Comparison of ENCODE assay signal across 8 cellular contexts in the genomic region with DNA sequence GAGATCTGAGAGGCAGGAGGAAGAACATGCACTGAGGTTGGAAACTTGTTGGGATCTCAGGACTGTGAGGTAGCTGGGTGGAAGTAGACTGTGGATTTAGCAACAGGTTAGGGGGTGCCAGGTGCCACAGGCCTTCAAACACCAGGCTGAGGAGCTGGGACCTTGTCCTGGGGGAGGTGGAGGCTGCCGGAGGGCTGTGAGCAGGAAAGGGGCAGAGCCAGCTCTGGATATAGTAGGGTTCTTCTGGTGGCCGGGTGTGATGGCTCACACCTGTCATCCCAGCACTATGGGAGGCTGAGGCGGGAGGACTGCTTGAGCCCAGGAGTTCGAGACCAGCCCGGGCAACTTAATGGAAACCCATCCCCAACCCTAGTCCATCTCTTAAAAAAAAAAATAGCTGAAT. TPM values are rescaled to one million over a fixed set of nuclear protein-coding genes. Genes with fewer than 3 reads are reported as not detected.
DNase-seq lines count a peak whose midpoint lies in the region; ATAC-seq and TF ChIP-seq lines count a peak whose summit lies in the region.

No MANE protein-coding gene starts in this region.

- no peak overlapping the region; the same call in 1 of the 2 replicates for H2AFZ ChIP-seq in GM23248
- H2AFZ ChIP-seq in fibroblast of lung (ENCODE audit: low read length), result no peak overlapping the region

- DNase-seq in GM23248 (no peak), T-cell (no peak), fibroblast of lung (ENCODE audit: low read depth in 2 of 2) (no peak), retinal pigment epithelial cell (ENCODE audit: low read depth) (no peak), SK-N-DZ (ENCODE audit: low spot score) (no peak), DMS114 treated with DMSO at 0.1 percent for 48 hours (lab: John Stamatoyannopoulos, UW; ENCODE audit: unreplicated experiment) (no peak), SHP77 treated with DMSO at 0.1 percent for 48 hours (lab: John Stamatoyannopoulos, UW) (no peak)

- H3K36me3 ChIP-seq in GM23248 (ENCODE audit: low read depth) (peaks cover 4% of the 10 kb centered on the region; the same call in 1 of the 2 replicates), fibroblast of lung (ENCODE audit: control insufficient read depth, insufficient read depth, low read length) (peaks cover 8% of the 10 kb centered on the region)

- H3K4me1 Mint-ChIP-seq in T-cell, result peaks cover 40 to 56% (median 43%) of the 10 kb centered on the region in 3 donors

- H3K27ac ChIP-seq in GM23248 (no peak overlapping the region), fibroblast of lung (ENCODE audit: insufficient read depth, low read length) (no peak overlapping the region)

- POLR2A ChIA-PET in T-cell (lab: Charles Lee), result no interaction called here

- in situ Hi-C loops in GM23248 (cut with MboI), result no loop called here

- H3K9me2 ChIP-seq in GM23248 (ENCODE audit: insufficient read depth), result no peaks in the 10 kb centered on the region

- peaks cover 11% of the 10 kb centered on the region; the same call in 1 of the 2 replicates for H3F3A ChIP-seq in GM23248 (ENCODE audit: insufficient read depth)

- H3K27me3 ChIP-seq in GM23248 (replicated peaks; ENCODE audit: insufficient read depth) (no peaks in the 10 kb centered on the region), fibroblast of lung (ENCODE audit: control insufficient read depth, insufficient read depth, low read length) (no peaks in the 10 kb centered on the region)

- H4K20me1 ChIP-seq in GM23248 (ENCODE audit: insufficient read depth) (no peaks in the 10 kb centered on the region), fibroblast of lung (ENCODE audit: control insufficient read depth, extremely low read depth, insufficient read depth, low read length) (no peaks in the 10 kb centered on the region)

- H3K4me3 Mint-ChIP-seq in T-cell, result peak overlapping the region; percentile 72 to 90 (median 73)

- H3K27me3 Mint-ChIP-seq in T-cell, result no peaks in the 10 kb centered on the region

- CTCF ChIA-PET in T-cell (lab: Charles Lee), result interaction anchor here in 1 of 2 donors (0.5 to 0.6 kb wide), 2 partner anchors 338 to 1224 kb away, joined by 3 to 4 read pairs; no protein-coding TSS in a partner anchor

- WGBS in GM23248 (ENCODE audit: low coverage in 1 of 2, low lambda C conversion rate in 2 of 2, missing lambda C conversion rate in 2 of 2), 2 experiments, result 93 to 94% methylated on average over 5 of the region's 5 CpGs

- H3K4me3 ChIP-seq in GM23248 (no peak overlapping the region; the same call in 1 of the 2 replicates), fibroblast of lung (replicated peaks in 1 of 4; ENCODE audit: control extremely low read depth in 1 of 4, insufficient read depth in 1 of 4, low read depth in 3 of 4, low read length in 4 of 4) (peak overlapping the region in 2 of 4 experiments; percentile 44 to 73), retinal pigment epithelial cell (ENCODE audit: low read length) (peak overlapping the region; percentile 65)

- ATAC-seq in T-cell (replicated peaks in 1 of 4) (no peak), HG03280 (IDR thresholded peaks at IDR 0.05; ENCODE audit: unreplicated experiment) (no peak)

- peak overlapping the region in 1 of 2 donors; percentile 48 for H3K27ac Mint-ChIP-seq in T-cell

- H3K79me2 ChIP-seq in GM23248 (ENCODE audit: insufficient read depth) (no peaks in the 10 kb centered on the region), fibroblast of lung (ENCODE audit: control insufficient read depth, insufficient read depth, low read length) (no peaks in the 10 kb centered on the region)

- H3K9me3 ChIP-seq in GM23248 (ENCODE audit: low read depth) (no peaks in the 10 kb centered on the region), fibroblast of lung (ENCODE audit: control insufficient read depth, insufficient read depth, low read depth, low read length) (no peaks in the 10 kb centered on the region)

- H3K4me1 ChIP-seq in GM23248 (ENCODE audit: insufficient read depth), result peaks cover 14% of the 10 kb centered on the region
- H3K4me1 ChIP-seq in fibroblast of lung (ENCODE audit: control insufficient read depth, extremely low read depth, insufficient read depth, low read length), result peaks cover 8% of the 10 kb centered on the region

- H3K4me2 ChIP-seq in GM23248 (ENCODE audit: unreplicated experiment), result no peak overlapping the region
- peak overlapping the region; percentile 86 for H3K4me2 ChIP-seq in fibroblast of lung (ENCODE audit: extremely low read depth, insufficient read depth, low read length)

- TF ChIP-seq CTCF in fibroblast of lung (conservative IDR thresholded peaks at IDR 0.05 in 1 of 2, IDR thresholded peaks at IDR 0.05 in 1 of 2; ENCODE audit: low read depth in 1 of 2, low read length in 2 of 2) (no peak), retinal pigment epithelial cell (conservative IDR thresholded peaks at IDR 0.05; ENCODE audit: low read depth, low read length) (no peak)

- H3K9me3 Mint-ChIP-seq in T-cell, result no peaks in the 10 kb centered on the region

- H3K9ac ChIP-seq in GM23248, result peak overlapping the region; percentile 72; the same call in 1 of the 2 replicates
- H3K9ac ChIP-seq in fibroblast of lung (ENCODE audit: insufficient read depth, low read length), result peak overlapping the region; percentile 9

- peaks cover 4% of the 10 kb centered on the region for H3K36me3 Mint-ChIP-seq in T-cell

RNA-seq across cellular contexts. Expression of gene FUZ, which starts 3.1 kb away (rescaled TPM):
- total RNA-seq in GM23248 (2014; rRNA removed; shearing (Covaris generic)), result 17.7 and 21.1 TPM in 2 replicates
- polyA plus RNA-seq in GM23248 (2016; fragmentation: Nextera tagmentation; extraction: Ambion mirVana) (11.7 and 15.1 TPM in 2 replicates), fibroblast of lung (8.4 and 11.4 TPM in 2 replicates)
- total RNA-seq in T-cell (10 to 100 TPM; 12.8 to 31.2 (median 23.7) TPM), fibroblast of lung (32.9 and 34.3 TPM in 2 replicates)
- 11.5 and 15.3 TPM in 2 replicates for polyA plus RNA-seq in fibroblast of lung (2012)
- 4.0 and 26.6 TPM in 2 replicates for polyA minus RNA-seq in fibroblast of lung (ENCODE audit: low replicate concordance)
- polyA plus RNA-seq in SK-N-DZ (2014; cell fraction: cytosol; rRNA removed), result 52.2 and 65.5 TPM in 2 replicates
- polyA plus RNA-seq in SK-N-DZ (2014; cell fraction: nucleus; rRNA removed), result 56.1 and 64.4 TPM in 2 replicates

RNA-seq across cellular contexts. Expression of gene MED25, which starts 8.1 kb away (rescaled TPM):
- total RNA-seq in GM23248 (2014; rRNA removed; shearing (Covaris generic)), result 21.8 and 24.2 TPM in 2 replicates
- polyA plus RNA-seq in GM23248 (2016; fragmentation: Nextera tagmentation; extraction: Ambion mirVana) (17.4 and 21.9 TPM in 2 replicates), fibroblast of lung (20.2 and 28.6 TPM in 2 replicates)
- total RNA-seq in T-cell (10 to 100 TPM; 46.0 to 64.1 (median 57.6) TPM), fibroblast of lung (10.0 and 11.2 TPM in 2 replicates)
- 24.2 and 29.5 TPM in 2 replicates for polyA plus RNA-seq in fibroblast of lung (2012)
- polyA minus RNA-seq in fibroblast of lung (ENCODE audit: low replicate concordance), result 127 and 156 TPM in 2 replicates
- 26.0 and 26.1 TPM in 2 replicates for polyA plus RNA-seq in SK-N-DZ (2014; cell fraction: cytosol; rRNA removed)
- 41.8 and 47.5 TPM in 2 replicates for polyA plus RNA-seq in SK-N-DZ (2014; cell fraction: nucleus; rRNA removed)

RNA-seq across cellular contexts. Expression of gene PTOV1, which starts 41.0 kb away (rescaled TPM):
- 53.1 and 88.0 TPM in 2 replicates for total RNA-seq in GM23248 (2014; rRNA removed; shearing (Covaris generic))
- polyA plus RNA-seq in GM23248 (2016; fragmentation: Nextera tagmentation; extraction: Ambion mirVana), result 88.9 and 91.7 TPM in 2 replicates
- 100 to 1,000 TPM; 149 to 165 (median 156) TPM for total RNA-seq in T-cell
- 35.2 and 56.0 TPM in 2 replicates for total RNA-seq in fibroblast of lung
- 41.1 and 48.0 TPM in 2 replicates for polyA plus RNA-seq in fibroblast of lung
- polyA plus RNA-seq in fibroblast of lung (2012), result 108 and 129 TPM in 2 replicates
- 108 and 136 TPM in 2 replicates for polyA minus RNA-seq in fibroblast of lung (ENCODE audit: low replicate concordance)
- polyA plus RNA-seq in SK-N-DZ (2014; cell fraction: cytosol; rRNA removed), result 131 and 164 TPM in 2 replicates
- 365 and 432 TPM in 2 replicates for polyA plus RNA-seq in SK-N-DZ (2014; cell fraction: nucleus; rRNA removed)

RNA-seq across cellular contexts. Expression of gene AP2A1, which starts 43.2 kb away (rescaled TPM):
- total RNA-seq in GM23248 (2014; rRNA removed; shearing (Covaris generic)), result 118 and 124 TPM in 2 replicates
- polyA plus RNA-seq in GM23248 (2016; fragmentation: Nextera tagmentation; extraction: Ambion mirVana), result 64.2 and 64.9 TPM in 2 replicates
- total RNA-seq in T-cell, result 10 to 100 TPM; 49.6 to 64.8 (median 62.2) TPM
- 53.4 and 95.0 TPM in 2 replicates for total RNA-seq in fibroblast of lung
- polyA plus RNA-seq in fibroblast of lung, result 64.2 and 75.9 TPM in 2 replicates
- 102 and 127 TPM in 2 replicates for polyA plus RNA-seq in fibroblast of lung (2012)
- 174 and 193 TPM in 2 replicates for polyA minus RNA-seq in fibroblast of lung (ENCODE audit: low replicate concordance)
- 27.7 and 32.5 TPM in 2 replicates for polyA plus RNA-seq in SK-N-DZ (2014; cell fraction: cytosol; rRNA removed)
- 25.9 and 42.0 TPM in 2 replicates for polyA plus RNA-seq in SK-N-DZ (2014; cell fraction: nucleus; rRNA removed)

RNA-seq across cellular contexts. Expression of gene TSKS, which starts 46.9 kb away (rescaled TPM):
- total RNA-seq in GM23248 (2014; rRNA removed; shearing (Covaris generic)), result 0.38 and 2.1 TPM in 2 replicates
- 0.31 and 0.93 TPM in 2 replicates for polyA plus RNA-seq in GM23248 (2016; fragmentation: Nextera tagmentation; extraction: Ambion mirVana)
- 1 to 10 TPM in 3 of 5 donors, under 1 TPM in 2; 0.23 to 4.1 (median 2.1) TPM for total RNA-seq in T-cell
- 0.26 TPM in 1 of 2 replicates, not detected in the other for total RNA-seq in fibroblast of lung
- 0.07 TPM in 1 of 2 replicates, not detected in the other for polyA plus RNA-seq in fibroblast of lung
- polyA plus RNA-seq in fibroblast of lung (2012), result 0.14 TPM in 1 of 2 replicates, not detected in the other
- polyA minus RNA-seq in fibroblast of lung (ENCODE audit: low replicate concordance), result not detected in 2 replicates
- 0.39 and 0.68 TPM in 2 replicates for polyA plus RNA-seq in SK-N-DZ (2014; cell fraction: cytosol; rRNA removed)
- 0.49 and 0.70 TPM in 2 replicates for polyA plus RNA-seq in SK-N-DZ (2014; cell fraction: nucleus; rRNA removed)
